18 cellular contexts compared by ENCODE assay signal in the genomic region with DNA sequence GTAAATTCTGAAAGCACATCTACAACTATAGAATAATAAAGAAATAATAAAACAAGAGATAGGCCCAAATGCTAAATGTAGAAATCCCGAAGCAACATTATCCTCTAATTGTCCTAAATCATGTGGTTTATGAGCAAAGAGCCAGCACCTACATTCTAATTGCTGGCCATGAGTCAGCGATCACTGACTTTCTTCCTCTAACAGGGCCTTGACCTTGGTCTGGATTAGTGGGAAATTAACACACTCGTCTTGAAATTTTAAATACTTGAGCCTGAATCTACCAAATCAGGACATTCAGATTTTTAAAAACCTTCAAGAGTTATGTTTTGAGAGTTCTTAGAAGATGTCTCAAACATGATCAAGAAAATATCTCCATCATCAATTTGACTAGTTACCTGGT.
DNase-seq lines count a peak whose midpoint lies in the region; ATAC-seq and TF ChIP-seq lines count a peak whose summit lies in the region.
"Had no signal": no experiment of that assay in that cellular context is flagged by ENCODE, and none has a peak within 500 bp of the region (broad histone marks: within the 10 kb centered on the region; RNA-seq: fewer than 3 reads in every experiment).

No MANE protein-coding gene starts in this region.

- TSS peak; percentile 80 for BruUV-seq in MCF 10A (replicated peaks; lab: Mats Ljungman, UMichigan)

- ATAC-seq in WTC11 (no peak), HG03045 (IDR thresholded peaks at IDR 0.05; ENCODE audit: unreplicated experiment) (no peak), HG03196 (IDR thresholded peaks at IDR 0.05; ENCODE audit: unreplicated experiment) (no peak)
- ATAC-seq: activated naive CD8-positive, alpha-beta T cell treated with anti-CD3 and anti-CD28 coated beads, Interleukin-2, amount 50 U/mL, for 24 hours; T-cell had no signal

- TF ChIP-seq CTCF in MCF 10A (IDR thresholded peaks at IDR 0.05; ENCODE audit: unreplicated experiment) = no peak
- TF ChIP-seq CTCF in breast epithelium (IDR thresholded peaks at IDR 0.05) = no peak
- no peak for TF ChIP-seq CTCF in WTC11 (IDR thresholded peaks at IDR 0.05)
- no peak for TF ChIP-seq CTCF in fibroblast of the aortic adventitia (IDR thresholded peaks at IDR 0.05; ENCODE audit: insufficient read depth, low read length)

- H3K27ac Mint-ChIP-seq in MCF 10A (ENCODE audit: low read depth, unreplicated experiment) (peak overlapping the region; percentile 90), WTC11 (0 out of 2 replicates have a peak overlapping the region, but pooled peaks have one; percentile 15)
- H3K27ac Mint-ChIP-seq: activated naive CD8-positive, alpha-beta T cell treated with anti-CD3 and anti-CD28 coated beads, Interleukin-2, amount 50 U/mL, for 24 hours; IgD-negative memory B cell; T-cell had no signal

- H3K36me3 Mint-ChIP-seq in MCF 10A (ENCODE audit: insufficient read depth, unreplicated experiment) = peaks cover 7% of the 10 kb centered on the region
- H3K36me3 Mint-ChIP-seq in WTC11 = no peaks in the 10 kb centered on the region
- H3K36me3 Mint-ChIP-seq: T-cell had no signal

- H3K9me3 Mint-ChIP-seq in MCF 10A (ENCODE audit: unreplicated experiment) = no peaks in the 10 kb centered on the region
- no peaks in the 10 kb centered on the region for H3K9me3 Mint-ChIP-seq in WTC11

- DNase-seq in MCF 10A (ENCODE audit: unreplicated experiment) (peak; percentile 68), breast epithelium (ENCODE audit: low spot score in 2 of 2) (no peak), WTC11 (ENCODE audit: low spot score) (no peak), fibroblast of the aortic adventitia (ENCODE audit: low read depth) (peak; percentile 68), Kasumi-1 (lab: John Stamatoyannopoulos, UW) (no peak), C1 segment of cervical spinal cord (lab: John Stamatoyannopoulos, UW) (no peak)
- DNase-seq: activated CD4-positive, CD25-positive, alpha-beta regulatory T cell treated with anti-CD3 and anti-CD28 coated beads, Interleukin-2, amount 50 U/mL, for 72 hours; activated naive CD8-positive, alpha-beta T cell treated with anti-CD3 and anti-CD28 coated beads, Interleukin-2, amount 50 U/mL, for 24 hours; activated T-cell treated with anti-CD3 and anti-CD28 coated beads for 4 hours; DMS79; effector CD4-positive, alpha-beta T cell; hippocampal formation; NCI-H2029 treated with DMSO at 0.1 percent for 48 hours; T-cell; transverse colon had no signal

- no peaks in the 10 kb centered on the region for H3K9me3 ChIP-seq in breast epithelium
- H3K9me3 ChIP-seq: transverse colon had no signal

- no peak overlapping the region for H3K27ac ChIP-seq in breast epithelium
- H3K27ac ChIP-seq: transverse colon had no signal

- no peaks in the 10 kb centered on the region for H3K4me1 ChIP-seq in breast epithelium
- H3K4me1 ChIP-seq: transverse colon had no signal

- H3K4me1 Mint-ChIP-seq in MCF 10A (ENCODE audit: insufficient read depth, unreplicated experiment) = peaks cover 41% of the 10 kb centered on the region
- H3K4me1 Mint-ChIP-seq in WTC11 = peaks cover 48% of the 10 kb centered on the region
- H3K4me1 Mint-ChIP-seq: activated naive CD8-positive, alpha-beta T cell treated with anti-CD3 and anti-CD28 coated beads, Interleukin-2, amount 50 U/mL, for 24 hours; IgD-negative memory B cell; T-cell had no signal

- peak overlapping the region; percentile 50 for H3K4me3 Mint-ChIP-seq in MCF 10A (ENCODE audit: unreplicated experiment)
- no peak overlapping the region for H3K4me3 Mint-ChIP-seq in WTC11
- H3K4me3 Mint-ChIP-seq: activated naive CD8-positive, alpha-beta T cell treated with anti-CD3 and anti-CD28 coated beads, Interleukin-2, amount 50 U/mL, for 24 hours; IgD-negative memory B cell; T-cell had no signal

- CTCF ChIA-PET in MCF 10A (lab: Yijun Ruan, JAX) = interaction anchor here (1.0 kb wide), 1 partner anchor 138 kb away, joined by 3 read pairs; no protein-coding TSS in a partner anchor
- CTCF ChIA-PET in WTC11 (lab: Charles Lee) = no interaction called here

- intact Hi-C loops in MCF 10A (cut with micrococcal nuclease) = loop anchor here (2.0 kb wide), 1 partner anchor 323 kb away; no protein-coding TSS in a partner anchor
- intact Hi-C loops in breast epithelium (cut with DNase I; ENCODE audit: low total_unique reads) = no loop called here

- H3K27me3 Mint-ChIP-seq in MCF 10A (ENCODE audit: insufficient read depth, unreplicated experiment) = no peaks in the 10 kb centered on the region
- H3K27me3 Mint-ChIP-seq in WTC11 (ENCODE audit: low read depth) = no peaks in the 10 kb centered on the region
- H3K27me3 Mint-ChIP-seq: activated naive CD8-positive, alpha-beta T cell treated with anti-CD3 and anti-CD28 coated beads, Interleukin-2, amount 50 U/mL, for 24 hours; IgD-negative memory B cell; T-cell had no signal

- no peak for TF ChIP-seq POLR2A in breast epithelium (IDR thresholded peaks at IDR 0.05)

- POLR2A ChIA-PET in MCF 10A (lab: Yijun Ruan, JAX) = interaction anchor here (0.6 to 1.4 kb wide), 3 partner anchors 10 to 14 kb away, joined by 3 read pairs; no protein-coding TSS in a partner anchor
- POLR2A ChIA-PET in WTC11 (lab: Charles Lee) = interaction anchor here (0.7 kb wide), 1 partner anchor 29 kb away, joined by 4 read pairs; no protein-coding TSS in a partner anchor

- H3K4me3 ChIP-seq in breast epithelium (no peak overlapping the region), fibroblast of the aortic adventitia (ENCODE audit: low read depth, low read length) (no peak overlapping the region)
- H3K4me3 ChIP-seq: transverse colon had no signal

- H3K27me3 ChIP-seq in breast epithelium = no peaks in the 10 kb centered on the region
- H3K27me3 ChIP-seq: transverse colon had no signal

- no peaks in the 10 kb centered on the region for H3K36me3 ChIP-seq in breast epithelium
- H3K36me3 ChIP-seq: transverse colon had no signal

TF ChIP-seq in WTC11, 78 proteins besides CTCF, POLR2A, EP300 and RAD21 (continues in another document):
- TF ChIP-seq, protein P1, sequence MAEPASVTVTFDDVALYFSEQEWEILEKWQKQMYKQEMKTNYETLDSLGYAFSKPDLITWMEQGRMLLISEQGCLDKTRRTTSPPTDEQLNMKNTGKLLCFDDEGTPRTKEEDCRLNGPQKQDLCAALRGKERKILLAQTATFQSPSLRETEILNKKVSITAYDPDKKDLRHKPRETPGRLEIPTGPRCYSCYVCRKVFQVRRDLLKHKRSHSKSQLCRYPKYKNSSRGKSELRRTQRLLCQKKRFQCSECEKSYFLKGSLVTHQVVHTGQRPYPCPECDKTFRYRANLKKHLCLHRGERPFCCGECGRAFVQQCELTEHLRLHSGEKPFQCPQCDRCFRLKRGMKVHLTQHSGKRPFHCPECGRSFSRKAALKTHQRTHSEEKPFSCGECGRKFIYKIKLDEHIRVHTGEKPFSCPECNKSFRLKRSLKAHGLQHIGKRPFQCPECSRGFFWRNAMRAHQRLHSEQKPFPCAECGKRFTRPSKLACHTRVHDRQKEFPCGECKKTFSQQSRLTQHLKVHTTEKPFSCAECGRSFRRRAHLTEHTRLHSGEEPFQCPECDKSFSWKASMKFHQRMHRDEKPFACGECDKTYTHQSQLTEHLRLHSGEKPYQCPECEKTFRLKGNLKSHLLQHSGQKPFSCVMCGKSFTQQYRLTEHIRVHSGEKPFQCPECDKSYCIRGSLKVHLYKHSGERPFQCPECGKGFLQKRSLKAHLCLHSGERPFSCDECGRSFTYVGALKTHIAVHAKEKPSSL (CRISPR knock-in tag; conservative IDR thresholded peaks at IDR 0.05) = no peak
- no peak for TF ChIP-seq OVOL2 (CRISPR knock-in tag; IDR thresholded peaks at IDR 0.05; ENCODE audit: borderline replicate concordance)
- TF ChIP-seq CBFB (CRISPR knock-in tag; IDR thresholded peaks at IDR 0.05; ENCODE audit: low read depth) = no peak
- TF ChIP-seq ETV6 (CRISPR knock-in tag; IDR thresholded peaks at IDR 0.05) = no peak
- TF ChIP-seq, protein P2, sequence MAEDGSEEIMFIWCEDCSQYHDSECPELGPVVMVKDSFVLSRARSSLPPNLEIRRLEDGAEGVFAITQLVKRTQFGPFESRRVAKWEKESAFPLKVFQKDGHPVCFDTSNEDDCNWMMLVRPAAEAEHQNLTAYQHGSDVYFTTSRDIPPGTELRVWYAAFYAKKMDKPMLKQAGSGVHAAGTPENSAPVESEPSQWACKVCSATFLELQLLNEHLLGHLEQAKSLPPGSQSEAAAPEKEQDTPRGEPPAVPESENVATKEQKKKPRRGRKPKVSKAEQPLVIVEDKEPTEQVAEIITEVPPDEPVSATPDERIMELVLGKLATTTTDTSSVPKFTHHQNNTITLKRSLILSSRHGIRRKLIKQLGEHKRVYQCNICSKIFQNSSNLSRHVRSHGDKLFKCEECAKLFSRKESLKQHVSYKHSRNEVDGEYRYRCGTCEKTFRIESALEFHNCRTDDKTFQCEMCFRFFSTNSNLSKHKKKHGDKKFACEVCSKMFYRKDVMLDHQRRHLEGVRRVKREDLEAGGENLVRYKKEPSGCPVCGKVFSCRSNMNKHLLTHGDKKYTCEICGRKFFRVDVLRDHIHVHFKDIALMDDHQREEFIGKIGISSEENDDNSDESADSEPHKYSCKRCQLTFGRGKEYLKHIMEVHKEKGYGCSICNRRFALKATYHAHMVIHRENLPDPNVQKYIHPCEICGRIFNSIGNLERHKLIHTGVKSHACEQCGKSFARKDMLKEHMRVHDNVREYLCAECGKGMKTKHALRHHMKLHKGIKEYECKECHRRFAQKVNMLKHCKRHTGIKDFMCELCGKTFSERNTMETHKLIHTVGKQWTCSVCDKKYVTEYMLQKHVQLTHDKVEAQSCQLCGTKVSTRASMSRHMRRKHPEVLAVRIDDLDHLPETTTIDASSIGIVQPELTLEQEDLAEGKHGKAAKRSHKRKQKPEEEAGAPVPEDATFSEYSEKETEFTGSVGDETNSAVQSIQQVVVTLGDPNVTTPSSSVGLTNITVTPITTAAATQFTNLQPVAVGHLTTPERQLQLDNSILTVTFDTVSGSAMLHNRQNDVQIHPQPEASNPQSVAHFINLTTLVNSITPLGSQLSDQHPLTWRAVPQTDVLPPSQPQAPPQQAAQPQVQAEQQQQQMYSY (CRISPR knock-in tag; IDR thresholded peaks at IDR 0.05) = no peak
- TF ChIP-seq TCF7 (CRISPR knock-in tag; IDR thresholded peaks at IDR 0.05; ENCODE audit: low read depth) = no peak
- no peak for TF ChIP-seq NR1H2 (CRISPR knock-in tag; IDR thresholded peaks at IDR 0.05)
- TF ChIP-seq ZNF396 (CRISPR knock-in tag; IDR thresholded peaks at IDR 0.05; ENCODE audit: borderline replicate concordance) = no peak
- no peak for TF ChIP-seq SOX15 (CRISPR knock-in tag; IDR thresholded peaks at IDR 0.05)

Comparison
In these comparisons a context has a peak if more than half of its experiments do, and no peak if none do; other contexts are left out.
1. DNase-seq: peak in MCF 10A (single experiment) and fibroblast of the aortic adventitia (single experiment); none in breast epithelium (0 of 2), WTC11 (single experiment), Kasumi-1 (0 of 2) and C1 segment of cervical spinal cord (0 of 14).